Comparison of ENCODE assay signal across 13 cellular contexts in genomic region chr2:175630319-175631246, GRCh38.
DNase-seq lines count a peak whose midpoint lies in the region; ATAC-seq and TF ChIP-seq lines count a peak whose summit lies in the region.
"Had no signal": no experiment of that assay in that cellular context is flagged by ENCODE, and none has a peak within 500 bp of the region (broad histone marks: within the 10 kb centered on the region; RNA-seq: fewer than 3 reads in every experiment).

No MANE protein-coding gene starts in this region.

- H3K27ac Mint-ChIP-seq in stimulated activated memory B cell treated with anti-CD40 and anti-IgM and Interleukin-4, amounts not matched to agents 10 μg/mL and 1 μg/mL and 100 μg/mL, for 72 hours = no peak overlapping the region
- H3K27ac Mint-ChIP-seq: dendritic cell treated with granulocyte-macrophage colony-stimulating factor and Interleukin-4, amounts not matched to agents 40 ng/mL and 50 ng/mL, for 4 days had no signal

- H3K27ac ChIP-seq in colonic mucosa (peak overlapping the region; percentile 74), transverse colon (peak overlapping the region; percentile 29 to 65 (median 49)), testis (no peak overlapping the region)
- H3K27ac ChIP-seq: tibial artery had no signal

- no peak overlapping the region for H3K9ac ChIP-seq in colonic mucosa (ENCODE audit: low read depth in 2 of 2, low read length in 2 of 2)

- no peak for ATAC-seq in stimulated activated memory B cell treated with anti-CD40 and anti-IgM and Interleukin-4, amounts not matched to agents 10 μg/mL and 1 μg/mL and 100 μg/mL, for 72 hours

- H3K27me3 ChIP-seq in colonic mucosa (no peaks in the 10 kb centered on the region), transverse colon (no peaks in the 10 kb centered on the region), testis (no peaks in the 10 kb centered on the region)
- H3K27me3 ChIP-seq: tibial artery had no signal

- no peaks in the 10 kb centered on the region for H3K36me3 Mint-ChIP-seq in stimulated activated memory B cell treated with anti-CD40 and anti-IgM and Interleukin-4, amounts not matched to agents 10 μg/mL and 1 μg/mL and 100 μg/mL, for 72 hours

- no peaks in the 10 kb centered on the region for H3K9me3 ChIP-seq in colonic mucosa
- no peaks in the 10 kb centered on the region for H3K9me3 ChIP-seq in transverse colon
- H3K9me3 ChIP-seq in testis = no peaks in the 10 kb centered on the region
- H3K9me3 ChIP-seq: tibial artery had no signal

- H3K4me1 ChIP-seq in colonic mucosa (no peaks in the 10 kb centered on the region), transverse colon (peaks cover 0 to 12% (median 5%) of the 10 kb centered on the region in 4 donors), testis (no peaks in the 10 kb centered on the region)
- H3K4me1 ChIP-seq: tibial artery had no signal

- no peaks in the 10 kb centered on the region for H3K27me3 Mint-ChIP-seq in stimulated activated memory B cell treated with anti-CD40 and anti-IgM and Interleukin-4, amounts not matched to agents 10 μg/mL and 1 μg/mL and 100 μg/mL, for 72 hours
- H3K27me3 Mint-ChIP-seq: dendritic cell treated with granulocyte-macrophage colony-stimulating factor and Interleukin-4, amounts not matched to agents 40 ng/mL and 50 ng/mL, for 4 days had no signal

- no peak for TF ChIP-seq POLR2A in transverse colon (IDR thresholded peaks at IDR 0.05)
- no peak for TF ChIP-seq POLR2A in testis (IDR thresholded peaks at IDR 0.05)

- no peak overlapping the region for H3K4me3 Mint-ChIP-seq in stimulated activated memory B cell treated with anti-CD40 and anti-IgM and Interleukin-4, amounts not matched to agents 10 μg/mL and 1 μg/mL and 100 μg/mL, for 72 hours
- H3K4me3 Mint-ChIP-seq: dendritic cell treated with granulocyte-macrophage colony-stimulating factor and Interleukin-4, amounts not matched to agents 40 ng/mL and 50 ng/mL, for 4 days had no signal

- H3K9me3 Mint-ChIP-seq in stimulated activated memory B cell treated with anti-CD40 and anti-IgM and Interleukin-4, amounts not matched to agents 10 μg/mL and 1 μg/mL and 100 μg/mL, for 72 hours = no peaks in the 10 kb centered on the region
- H3K9me3 Mint-ChIP-seq: dendritic cell treated with granulocyte-macrophage colony-stimulating factor and Interleukin-4, amounts not matched to agents 40 ng/mL and 50 ng/mL, for 4 days had no signal

- TF ChIP-seq CTCF in colonic mucosa (IDR thresholded peaks at IDR 0.05) (no peak), transverse colon (IDR thresholded peaks at IDR 0.05) (no peak), testis (IDR thresholded peaks at IDR 0.05) (no peak)

- 37 to 42% methylated on average over 5 to 14 of the region's 14 CpGs for WGBS in transverse colon (ENCODE audit: low coverage in 1 of 2), 2 donors
- 73 to 76% methylated on average over 14 of the region's 14 CpGs for WGBS in testis, 2 donors

- DNase-seq in NCI-H1436 (lab: John Stamatoyannopoulos, UW) (peak; percentile 7), NCI-H1436 treated with DMSO at 0.1 percent for 48 hours (lab: John Stamatoyannopoulos, UW) (no peak), NCI-H69 (lab: John Stamatoyannopoulos, UW) (peak; percentile 76), colonic mucosa (peak; percentile 48), transverse colon (no peak), activated gamma-delta T cell (lab: John Stamatoyannopoulos, UW) (no peak), testis (no peak)
- DNase-seq: activated CD4-positive, alpha-beta T cell treated with anti-CD3 and anti-CD28 coated beads, Interleukin-2, amount 50 U/mL, for 1 hour; aorta; T-helper 1 cell; tibial artery had no signal

- H3K4me3 ChIP-seq in colonic mucosa = no peak overlapping the region
- no peak overlapping the region for H3K4me3 ChIP-seq in transverse colon
- no peak overlapping the region for H3K4me3 ChIP-seq in testis
- H3K4me3 ChIP-seq: tibial artery had no signal

- no peaks in the 10 kb centered on the region for H3K36me3 ChIP-seq in colonic mucosa
- H3K36me3 ChIP-seq in transverse colon = no peaks in the 10 kb centered on the region
- no peaks in the 10 kb centered on the region for H3K36me3 ChIP-seq in testis (ENCODE audit: low read depth, missing control alignments)
- H3K36me3 ChIP-seq: tibial artery had no signal

- intact Hi-C loops in colonic mucosa (cut with DNase I) (no loop called here), transverse colon (cut with DNase I; ENCODE audit: low total_unique reads) (no loop called here), testis (cut with DNase I; ENCODE audit: low total_unique reads) (no loop called here)

- TF ChIP-seq EP300 in transverse colon (IDR thresholded peaks at IDR 0.05; ENCODE audit: low read depth) = no peak

- in situ Hi-C loops in transverse colon (cut with MboI; ENCODE audit: low pct_ligation_motif_present in 1 of 4, low pct_unique_long_range_greater_than_20kb in 1 of 4, low sequenced_read_pairs in 3 of 4) = no loop called here

- H3K4me1 Mint-ChIP-seq in stimulated activated memory B cell treated with anti-CD40 and anti-IgM and Interleukin-4, amounts not matched to agents 10 μg/mL and 1 μg/mL and 100 μg/mL, for 72 hours = no peaks in the 10 kb centered on the region

Comparison
In these comparisons a context has a peak if more than half of its experiments do, and no peak if none do; other contexts are left out.
1. DNase-seq: peak in NCI-H1436 (single experiment), NCI-H69 (single experiment) and colonic mucosa (single experiment); none in NCI-H1436 treated with DMSO at 0.1 percent for 48 hours (single experiment), transverse colon (single experiment), activated gamma-delta T cell (single experiment) and testis (single experiment).
2. H3K27ac ChIP-seq: peak in colonic mucosa (single experiment) and transverse colon (4 of 4); none in testis (0 of 2).